ENCODE assay signal across 35 cellular contexts in the genomic region with DNA sequence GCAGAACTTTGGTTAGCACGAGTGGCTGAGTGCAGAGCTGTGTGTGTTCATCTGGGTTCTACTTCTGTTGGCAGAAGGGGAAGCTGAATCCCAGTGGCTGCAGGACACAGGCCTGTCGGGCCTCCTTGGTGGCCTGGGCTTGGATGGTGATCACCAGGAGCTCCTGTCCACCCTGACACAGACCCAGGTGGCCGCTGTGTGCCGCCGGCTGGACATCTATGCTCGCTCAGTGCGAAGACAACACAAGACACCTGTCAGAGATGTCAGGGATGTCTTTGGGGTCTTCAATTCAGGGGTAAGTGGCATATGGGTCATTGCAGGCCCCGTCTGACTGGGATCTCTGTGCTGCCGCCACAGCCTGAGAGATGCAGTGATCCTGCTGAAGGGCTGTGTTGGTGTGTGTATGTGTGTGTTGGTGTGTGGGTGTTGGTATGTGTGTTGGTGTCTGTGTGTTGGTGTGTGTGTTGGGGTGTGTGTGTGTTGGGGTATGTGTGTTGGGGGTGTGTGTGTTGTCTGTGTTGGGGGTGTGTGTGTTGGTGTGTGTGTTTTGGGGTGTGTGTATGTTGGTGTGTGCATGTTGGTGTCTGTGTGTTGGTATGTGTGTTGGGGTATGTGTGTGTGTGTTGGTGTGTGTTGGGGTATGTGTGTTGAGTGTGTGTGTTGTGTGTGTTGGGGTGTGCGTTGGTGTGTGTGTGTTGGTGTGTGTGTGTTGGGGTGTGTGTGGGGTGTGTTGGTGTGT. TPM values are rescaled to one million over a fixed set of nuclear protein-coding genes. Genes with fewer than 3 reads are reported as not detected.
"Had no signal": no experiment of that assay in that cellular context is flagged by ENCODE, and none has a peak within 500 bp of the region (broad histone marks: within the 10 kb centered on the region; RNA-seq: fewer than 3 reads in every experiment).

No MANE protein-coding gene starts in this region.

- H3K36me3 ChIP-seq: esophagus squamous epithelium, heart right ventricle, left lung, neural progenitor cell, spleen, suprapubic skin, transverse colon had no signal

- H3K4me1 Mint-ChIP-seq: mesothelial cell of epicardium, naive B cell, nephron had no signal

- H3K4me2 ChIP-seq: neural progenitor cell had no signal

- H3K9me3 Mint-ChIP-seq: mesothelial cell of epicardium; stimulated activated naive CD8-positive, alpha-beta T cell treated with anti-CD3 and anti-CD28 coated beads, Interleukin-15, amount 100 ng/mL, for 72 hours had no signal

- H3K27me3 Mint-ChIP-seq: stimulated activated naive CD8-positive, alpha-beta T cell treated with anti-CD3 and anti-CD28 coated beads, Interleukin-15, amount 100 ng/mL, for 72 hours had no signal

- H3K9ac ChIP-seq: neural progenitor cell had no signal

- DNase-seq: dermis blood vessel endothelial cell; effector memory CD4-positive, alpha-beta T cell; esophagus squamous epithelium; foreskin melanocyte; glutamatergic neuron; heart right ventricle; hippocampal formation; left cardiac atrium; left lung; mucosa of descending colon; naive B cell; nucleus accumbens; psoas muscle; right cardiac atrium; spleen; stimulated activated CD4-positive, alpha-beta T cell treated with anti-CD3 and anti-CD28 coated beads, Interleukin-4, amount 100 ng/mL, for 4 hours; stimulated activated naive B cell treated with anti-CD40 and anti-IgM and Interleukin-4, amounts not matched to agents 10 μg/mL and 1 μg/mL and 100 μg/mL, for 72 hours; stimulated activated naive CD8-positive, alpha-beta T cell treated with anti-CD3 and anti-CD28 coated beads, Interleukin-15, amount 100 ng/mL, for 72 hours; transverse colon had no signal

- H3K27ac ChIP-seq: coronary artery, esophagus squamous epithelium, heart right ventricle, left lung, neural progenitor cell, psoas muscle, skin epidermis, spleen, suprapubic skin, transverse colon had no signal

- H3K4me1 ChIP-seq: esophagus squamous epithelium, heart right ventricle, left lung, neural progenitor cell, psoas muscle, spleen, suprapubic skin, transverse colon had no signal

- H3K27ac Mint-ChIP-seq: mesothelial cell of epicardium; naive B cell; nephron; neural progenitor cell; stimulated activated naive B cell treated with anti-CD40 and anti-IgM and Interleukin-4, amounts not matched to agents 10 μg/mL and 1 μg/mL and 100 μg/mL, for 72 hours; stimulated activated naive CD8-positive, alpha-beta T cell treated with anti-CD3 and anti-CD28 coated beads, Interleukin-15, amount 100 ng/mL, for 72 hours had no signal

- H3K4me3 ChIP-seq: coronary artery, esophagus squamous epithelium, heart right ventricle, left lung, mucosa of descending colon, neural progenitor cell, psoas muscle, skin epidermis, spleen, suprapubic skin, transverse colon had no signal

- H3K27me3 ChIP-seq: neural progenitor cell, transverse colon had no signal

- H3K36me3 Mint-ChIP-seq: mesothelial cell of epicardium; naive B cell; neural progenitor cell; stimulated activated naive B cell treated with anti-CD40 and anti-IgM and Interleukin-4, amounts not matched to agents 10 μg/mL and 1 μg/mL and 100 μg/mL, for 72 hours had no signal

- FAIRE-seq: endothelial cell of umbilical vein, islet of Langerhans had no signal

- H3K9me3 ChIP-seq: esophagus squamous epithelium, left lung, mucosa of descending colon, psoas muscle, suprapubic skin, transverse colon had no signal

- ATAC-seq: left cardiac atrium; left lung; mucosa of descending colon; psoas muscle; right cardiac atrium; stimulated activated naive B cell treated with anti-CD40 and anti-IgM and Interleukin-4, amounts not matched to agents 10 μg/mL and 1 μg/mL and 100 μg/mL, for 72 hours; stimulated activated naive CD8-positive, alpha-beta T cell treated with anti-CD3 and anti-CD28 coated beads, Interleukin-15, amount 100 ng/mL, for 72 hours had no signal

- H3K4me3 Mint-ChIP-seq: mesothelial cell of epicardium; nephron; neural progenitor cell; stimulated activated naive B cell treated with anti-CD40 and anti-IgM and Interleukin-4, amounts not matched to agents 10 μg/mL and 1 μg/mL and 100 μg/mL, for 72 hours; stimulated activated naive CD8-positive, alpha-beta T cell treated with anti-CD3 and anti-CD28 coated beads, Interleukin-15, amount 100 ng/mL, for 72 hours had no signal

- H2AFZ ChIP-seq: neural progenitor cell had no signal

RNA-seq across cellular contexts. Expression of gene ARHGAP40, which starts 25.5 kb away (rescaled TPM):
- total RNA-seq: dermis blood vessel endothelial cell, heart right ventricle, left cardiac atrium, lung microvascular endothelial cell, mucosa of descending colon, osteocyte, psoas muscle, right cardiac atrium, spleen, transverse colon had no signal
- polyA plus RNA-seq: heart right ventricle, right cardiac atrium had no signal

RNA-seq across cellular contexts. Expression of gene ADIG, which starts 46.1 kb away (rescaled TPM):
- total RNA-seq: dermis blood vessel endothelial cell, endothelial cell of umbilical vein, epithelial cell of proximal tubule, esophagus squamous epithelium, kidney epithelial cell, left cardiac atrium, left lung, lower leg skin, lung microvascular endothelial cell, mesothelial cell of epicardium, mucosa of descending colon, osteocyte, psoas muscle, renal cortical epithelial cell, right cardiac atrium, spleen, suprapubic skin, transverse colon, ureter had no signal
- polyA plus RNA-seq: endothelial cell of umbilical vein, heart right ventricle, psoas muscle, right cardiac atrium, spleen, thymus had no signal
